ENCODE assay signal across 26 cellular contexts in genomic region chr16:69466547-69466946, GRCh38. TPM values are rescaled to one million over a fixed set of nuclear protein-coding genes. Genes with fewer than 3 reads are reported as not detected.
A peak's percentile ranks its signal among the peaks of the same experiment; 100 is the strongest.
DNase-seq lines count a peak whose midpoint lies in the region; ATAC-seq, FAIRE-seq and TF ChIP-seq lines count a peak whose summit lies in the region.
"Had no signal": no experiment of that assay in that cellular context is flagged by ENCODE, and none has a peak within 500 bp of the region (broad histone marks: within the 10 kb centered on the region; RNA-seq: fewer than 3 reads in every experiment).

No MANE protein-coding gene starts in this region.

- H3K9me3 Mint-ChIP-seq in MCF 10A (ENCODE audit: unreplicated experiment) (no peaks in the 10 kb centered on the region), Calu3 (ENCODE audit: low read depth, unreplicated experiment) (no peaks in the 10 kb centered on the region)
- H3K9me3 Mint-ChIP-seq: activated naive CD8-positive, alpha-beta T cell treated with anti-CD3 and anti-CD28 coated beads for 36 hours; stimulated activated naive CD8-positive, alpha-beta T cell treated with anti-CD3 and anti-CD28 coated beads, Interleukin-15, amount 100 ng/mL, for 72 hours; T-helper 1 cell treated with Interleukin-12 subunit alpha and Interleukin-12 subunit beta and Interleukin-4 antibody, amounts not matched to agents 30 μg/mL and 1 μg/mL, for 36 hours had no signal

- no peaks in the 10 kb centered on the region for H3F3A ChIP-seq in PC-3 (ENCODE audit: low read length, unreplicated experiment)

- H3K27me3 ChIP-seq in breast epithelium: no peaks in the 10 kb centered on the region
- H3K27me3 ChIP-seq in PC-3 (ENCODE audit: low read length): no peaks in the 10 kb centered on the region
- no peaks in the 10 kb centered on the region for H3K27me3 ChIP-seq in endothelial cell of umbilical vein (ENCODE audit: control insufficient read depth in 2 of 2, insufficient read depth in 2 of 2, low read length in 2 of 2)
- H3K27me3 ChIP-seq: ascending aorta, BLaER1, gastroesophageal sphincter, hepatocyte had no signal

- H3K27ac Mint-ChIP-seq in MCF 10A (ENCODE audit: low read depth, unreplicated experiment) (no peak overlapping the region), Calu3 (ENCODE audit: unreplicated experiment) (no peak overlapping the region)
- H3K27ac Mint-ChIP-seq: activated CD4-positive, alpha-beta T cell treated with anti-CD3 and anti-CD28 coated beads for 36 hours; activated CD8-positive, alpha-beta T cell treated with anti-CD3 and anti-CD28 coated beads, Interleukin-2, amount 10 ng/mL, durations not matched to agents 7 days and 5 days; activated naive CD8-positive, alpha-beta T cell treated with anti-CD3 and anti-CD28 coated beads for 36 hours; stimulated activated naive CD8-positive, alpha-beta T cell treated with anti-CD3 and anti-CD28 coated beads, Interleukin-15, amount 100 ng/mL, for 72 hours had no signal

- no peaks in the 10 kb centered on the region for H3K9me1 ChIP-seq in endothelial cell of umbilical vein (replicated peaks; ENCODE audit: control insufficient read depth, extremely low read depth, insufficient read depth, low read length)

- H3K4me3 Mint-ChIP-seq in MCF 10A (ENCODE audit: unreplicated experiment) (no peak overlapping the region), Calu3 (ENCODE audit: low read depth, unreplicated experiment) (no peak overlapping the region)
- H3K4me3 Mint-ChIP-seq: activated CD4-positive, alpha-beta T cell treated with anti-CD3 and anti-CD28 coated beads for 36 hours; activated CD8-positive, alpha-beta T cell treated with anti-CD3 and anti-CD28 coated beads, Interleukin-2, amount 10 ng/mL, durations not matched to agents 7 days and 5 days; activated naive CD8-positive, alpha-beta T cell treated with anti-CD3 and anti-CD28 coated beads for 36 hours; stimulated activated naive CD8-positive, alpha-beta T cell treated with anti-CD3 and anti-CD28 coated beads, Interleukin-15, amount 100 ng/mL, for 72 hours; T-helper 1 cell treated with Interleukin-12 subunit alpha and Interleukin-12 subunit beta and Interleukin-4 antibody, amounts not matched to agents 30 μg/mL and 1 μg/mL, for 36 hours had no signal

- 0 out of 2 replicates have a peak overlapping the region, but pooled peaks have one; percentile 15 for H3K4me2 ChIP-seq in PC-3 (ENCODE audit: low read length)
- peak overlapping the region; percentile 64 for H3K4me2 ChIP-seq in endothelial cell of umbilical vein (ENCODE audit: insufficient read depth, low read length)
- H3K4me2 ChIP-seq: hepatocyte had no signal

- peaks cover 32% of the 10 kb centered on the region for H3K36me3 Mint-ChIP-seq in MCF 10A (ENCODE audit: insufficient read depth, unreplicated experiment)
- H3K36me3 Mint-ChIP-seq in Calu3 (ENCODE audit: insufficient read depth, unreplicated experiment): peaks cover 19% of the 10 kb centered on the region

- no peaks in the 10 kb centered on the region for H4K20me1 ChIP-seq in PC-3 (ENCODE audit: low read length)
- H4K20me1 ChIP-seq in endothelial cell of umbilical vein (replicated peaks; ENCODE audit: control insufficient read depth, extremely low read depth, insufficient read depth, low read length): no peaks in the 10 kb centered on the region

- H3K9me3 ChIP-seq in breast epithelium (no peaks in the 10 kb centered on the region), PC-3 (ENCODE audit: low read length) (no peaks in the 10 kb centered on the region), endothelial cell of umbilical vein (replicated peaks; ENCODE audit: control insufficient read depth, insufficient read depth, low read length) (no peaks in the 10 kb centered on the region)
- H3K9me3 ChIP-seq: ascending aorta, BLaER1, gastroesophageal sphincter had no signal

- no peak overlapping the region for H2AFZ ChIP-seq in PC-3 (ENCODE audit: low read length)
- no peak overlapping the region for H2AFZ ChIP-seq in endothelial cell of umbilical vein (ENCODE audit: low read depth, low read length)
- H2AFZ ChIP-seq: hepatocyte had no signal

- H3K4me1 Mint-ChIP-seq in MCF 10A (ENCODE audit: insufficient read depth, unreplicated experiment) (no peaks in the 10 kb centered on the region), Calu3 (ENCODE audit: low read depth, unreplicated experiment) (peaks cover 19% of the 10 kb centered on the region)

- H3K4me3 ChIP-seq in breast epithelium (peak overlapping the region in 1 of 3 donors; percentile 13), PC-3 (ENCODE audit: low read length) (no peak overlapping the region), endothelial cell of umbilical vein (replicated peaks in 1 of 3; ENCODE audit: insufficient read depth in 1 of 3, low read depth in 1 of 3, low read length in 3 of 3) (no peak overlapping the region)
- H3K4me3 ChIP-seq: ascending aorta, BLaER1, gastroesophageal sphincter, hepatocyte had no signal

- dilution Hi-C loops in endothelial cell of umbilical vein (cut with MboI; ENCODE audit: extremely low pct_ligation_motif_present, low sequenced_read_pairs): no loop called here

- CTCF ChIA-PET in MCF 10A (lab: Yijun Ruan, JAX): no interaction called here
- CTCF ChIA-PET in PC-3 (lab: Charles Lee): no interaction called here
- CTCF ChIA-PET in endothelial cell of umbilical vein (lab: Charles Lee): interaction anchor here (2.6 to 4.3 kb wide), 2 partner anchors 11 to 69 kb away, joined by 10 to 57 read pairs; no protein-coding TSS in a partner anchor
- CTCF ChIA-PET in Calu3 (lab: Charles Lee): no interaction called here

- FAIRE-seq in endothelial cell of umbilical vein (lab: Jason Lieb, UNC): no peak

- H3K9ac ChIP-seq in PC-3 (ENCODE audit: low read length) (no peak overlapping the region), endothelial cell of umbilical vein (replicated peaks; ENCODE audit: extremely low read depth, insufficient read depth, low read length) (no peak overlapping the region)
- H3K9ac ChIP-seq: BLaER1 had no signal

- no peak for TF ChIP-seq CTCF in breast epithelium (IDR thresholded peaks at IDR 0.05)
- no peak for TF ChIP-seq CTCF in MCF 10A (IDR thresholded peaks at IDR 0.05; ENCODE audit: unreplicated experiment)
- TF ChIP-seq CTCF in PC-3 (conservative IDR thresholded peaks at IDR 0.05; ENCODE audit: low read depth, low read length): no peak
- no peak for TF ChIP-seq CTCF in endothelial cell of umbilical vein (IDR thresholded peaks at IDR 0.05; ENCODE audit: extremely low read depth in 1 of 2, insufficient read depth in 1 of 2, low read depth in 1 of 2, low read length in 2 of 2)
- TF ChIP-seq CTCF in GM20000 (IDR thresholded peaks at IDR 0.05; ENCODE audit: extremely low read depth, missing control alignments): no peak
- TF ChIP-seq CTCF in Calu3 (IDR thresholded peaks at IDR 0.05; ENCODE audit: unreplicated experiment): no peak

- no peaks in the 10 kb centered on the region for H3K36me3 ChIP-seq in breast epithelium
- peaks cover 6% of the 10 kb centered on the region for H3K36me3 ChIP-seq in PC-3 (ENCODE audit: low read depth, low read length)
- H3K36me3 ChIP-seq in endothelial cell of umbilical vein (ENCODE audit: control insufficient read depth in 2 of 2, extremely low read depth in 1 of 2, insufficient read depth in 2 of 2, low read length in 2 of 2): peaks cover 6 to 7% of the 10 kb centered on the region in 2 experiments

- no peaks in the 10 kb centered on the region for H3K9me2 ChIP-seq in PC-3 (replicated peaks; ENCODE audit: low read length)

- intact Hi-C loops in breast epithelium (cut with DNase I; ENCODE audit: low total_unique reads) (no loop called here), MCF 10A (cut with micrococcal nuclease) (no loop called here), PC-3 (cut with micrococcal nuclease) (loop anchor here (2.0 to 10.0 kb wide), 4 partner anchors 49 to 101 kb away; partner anchors contain the start of gene NFAT5), endothelial cell of umbilical vein (cut with micrococcal nuclease) (loop anchor here (5.0 kb wide), 1 partner anchor 69 kb away; no protein-coding TSS in a partner anchor), Calu3 (cut with micrococcal nuclease; ENCODE audit: unreplicated experiment) (loop anchor here (5.0 kb wide), 1 partner anchor 69 kb away; no protein-coding TSS in a partner anchor)

- BruUV-seq in MCF 10A (replicated peaks; lab: Mats Ljungman, UMichigan): no TSS peak
- no TSS peak for BruUV-seq in PC-3 (replicated peaks; lab: Mats Ljungman, UMichigan)
- BruUV-seq in endothelial cell of umbilical vein (replicated peaks; lab: Mats Ljungman, UMichigan): no TSS peak
- BruUV-seq in Calu3 (replicated peaks; lab: Mats Ljungman, UMichigan): no TSS peak

- POLR2A ChIA-PET in MCF 10A (lab: Yijun Ruan, JAX): no interaction called here
- POLR2A ChIA-PET in PC-3 (lab: Charles Lee; ENCODE audit: unreplicated experiment): no interaction called here
- POLR2A ChIA-PET in endothelial cell of umbilical vein (lab: Charles Lee): no interaction called here

- H3K27me3 Mint-ChIP-seq in MCF 10A (ENCODE audit: insufficient read depth, unreplicated experiment): no peaks in the 10 kb centered on the region
- no peaks in the 10 kb centered on the region for H3K27me3 Mint-ChIP-seq in Calu3 (ENCODE audit: unreplicated experiment)
- H3K27me3 Mint-ChIP-seq: activated CD4-positive, alpha-beta T cell treated with anti-CD3 and anti-CD28 coated beads for 36 hours; activated naive CD8-positive, alpha-beta T cell treated with anti-CD3 and anti-CD28 coated beads for 36 hours; stimulated activated naive CD8-positive, alpha-beta T cell treated with anti-CD3 and anti-CD28 coated beads, Interleukin-15, amount 100 ng/mL, for 72 hours had no signal

- no peaks in the 10 kb centered on the region for H3K79me2 ChIP-seq in PC-3 (ENCODE audit: low read length)
- H3K79me2 ChIP-seq in endothelial cell of umbilical vein (ENCODE audit: control insufficient read depth, insufficient read depth, low read length): no peaks in the 10 kb centered on the region
- H3K79me2 ChIP-seq: hepatocyte had no signal

- H3K27ac ChIP-seq in breast epithelium (peak overlapping the region; percentile 64 to 66), PC-3 (ENCODE audit: low read length) (0 out of 2 replicates have a peak overlapping the region, but pooled peaks have one; percentile 12), endothelial cell of umbilical vein (ENCODE audit: insufficient read depth, low read depth, low read length) (no peak overlapping the region)
- H3K27ac ChIP-seq: ascending aorta, BLaER1, gastroesophageal sphincter, hepatocyte had no signal

- H3K4me1 ChIP-seq in breast epithelium: peaks cover 0 to 9% of the 10 kb centered on the region in 2 donors
- peaks cover 21% of the 10 kb centered on the region for H3K4me1 ChIP-seq in PC-3 (ENCODE audit: insufficient read depth, low read length)
- H3K4me1 ChIP-seq in endothelial cell of umbilical vein (ENCODE audit: control insufficient read depth, extremely low read depth, insufficient read depth, low read length): peaks cover 34% of the 10 kb centered on the region
- H3K4me1 ChIP-seq: ascending aorta had no signal

- ATAC-seq in PC-3: peak; percentile 80
- ATAC-seq: activated CD4-positive, alpha-beta T cell treated with anti-CD3 and anti-CD28 coated beads for 36 hours; activated CD8-positive, alpha-beta T cell treated with anti-CD3 and anti-CD28 coated beads, Interleukin-2, amount 10 ng/mL, durations not matched to agents 7 days and 5 days; gastroesophageal sphincter; stimulated activated naive CD8-positive, alpha-beta T cell treated with anti-CD3 and anti-CD28 coated beads, Interleukin-15, amount 100 ng/mL, for 72 hours had no signal

- TF ChIP-seq POLR2A in breast epithelium (IDR thresholded peaks at IDR 0.05) (no peak), endothelial cell of umbilical vein (IDR thresholded peaks at IDR 0.05; ENCODE audit: low read depth, low read length) (no peak)

- DNase-seq in breast epithelium (ENCODE audit: low spot score in 2 of 2): no peak
- no peak for DNase-seq in MCF 10A (ENCODE audit: unreplicated experiment)
- DNase-seq in PC-3: peak; percentile 33
- peak; percentile 26 for DNase-seq in endothelial cell of umbilical vein (ENCODE audit: low read depth, low spot score)
- DNase-seq in GM20000 (ENCODE audit: low spot score): no peak
- no peak for DNase-seq in AG08396 (ENCODE audit: low spot score)
- no peak for DNase-seq in AML-193 (lab: John Stamatoyannopoulos, UW)
- no peak for DNase-seq in Calu3
- DNase-seq: activated CD4-positive, alpha-beta T cell treated with anti-CD3 and anti-CD28 coated beads for 36 hours; activated CD8-positive, alpha-beta T cell treated with anti-CD3 and anti-CD28 coated beads, Interleukin-2, amount 10 ng/mL, durations not matched to agents 7 days and 5 days; activated effector memory CD4-positive, alpha-beta T cell treated with anti-CD3 and anti-CD28 coated beads, Interleukin-2, amount 50 U/mL, for 16 hours; activated naive CD8-positive, alpha-beta T cell treated with anti-CD3 and anti-CD28 coated beads for 36 hours; mesendoderm; NCI-H1105; NCI-H1930; NCI-H2227 treated with DMSO at 0.1 percent for 48 hours; NCI-H526 treated with DMSO at 0.1 percent for 48 hours; nucleus accumbens; RPMI8226; stimulated activated CD4-positive, alpha-beta T cell treated with anti-CD3 and anti-CD28 coated beads, Interleukin-15, amount 100 ng/mL, for 24 hours; stimulated activated naive CD8-positive, alpha-beta T cell treated with anti-CD3 and anti-CD28 coated beads, Interleukin-15, amount 100 ng/mL, for 72 hours had no signal

RNA-seq across cellular contexts. Expression of gene CYB5B, which starts 42.1 kb away (rescaled TPM):
- total RNA-seq in breast epithelium (10 to 100 TPM; 28.2 to 48.0 (median 34.7) TPM), MCF 10A (2022) (112 and 118 TPM in 2 replicates), PC-3 (2014; rRNA removed) (64.5 and 77.1 TPM in 2 replicates), endothelial cell of umbilical vein (169 and 176 TPM in 2 replicates), Calu3 (2022) (177 and 179 TPM in 2 replicates)
- 173 and 175 TPM in 2 replicates for polyA plus RNA-seq in endothelial cell of umbilical vein
- 160 and 192 TPM in 2 replicates for polyA plus RNA-seq in endothelial cell of umbilical vein (2011; cell fraction: cytosol; rRNA removed)
- 92.2 and 94.9 TPM in 2 replicates for polyA plus RNA-seq in endothelial cell of umbilical vein (2011; cell fraction: nucleus; rRNA removed)
- 106 and 126 TPM in 2 replicates for polyA plus RNA-seq in endothelial cell of umbilical vein (2012)
- polyA minus RNA-seq in endothelial cell of umbilical vein: 230 and 239 TPM in 2 replicates
- 45.1 TPM for polyA minus RNA-seq in endothelial cell of umbilical vein (2011; cell fraction: cytosol; rRNA and poly(A)+ RNA removed)
- 57.8 and 76.4 TPM in 2 replicates for polyA minus RNA-seq in endothelial cell of umbilical vein (2011; cell fraction: nucleus; rRNA and poly(A)+ RNA removed)

Comparison
In these comparisons a context has a peak if more than half of its experiments do, and no peak if none do; other contexts are left out.
1. DNase-seq: peak in PC-3 (single experiment) and endothelial cell of umbilical vein (single experiment); none in breast epithelium (0 of 2), MCF 10A (single experiment), GM20000 (single experiment), AG08396 (single experiment), AML-193 (0 of 2) and Calu3 (single experiment).
2. intact Hi-C loops: an anchor here in PC-3 (2.0 to 10.0 kb wide), endothelial cell of umbilical vein (5.0 kb wide) and Calu3 (5.0 kb wide); none called in breast epithelium and MCF 10A.